18 cellular contexts compared by ENCODE assay signal in the genomic region with DNA sequence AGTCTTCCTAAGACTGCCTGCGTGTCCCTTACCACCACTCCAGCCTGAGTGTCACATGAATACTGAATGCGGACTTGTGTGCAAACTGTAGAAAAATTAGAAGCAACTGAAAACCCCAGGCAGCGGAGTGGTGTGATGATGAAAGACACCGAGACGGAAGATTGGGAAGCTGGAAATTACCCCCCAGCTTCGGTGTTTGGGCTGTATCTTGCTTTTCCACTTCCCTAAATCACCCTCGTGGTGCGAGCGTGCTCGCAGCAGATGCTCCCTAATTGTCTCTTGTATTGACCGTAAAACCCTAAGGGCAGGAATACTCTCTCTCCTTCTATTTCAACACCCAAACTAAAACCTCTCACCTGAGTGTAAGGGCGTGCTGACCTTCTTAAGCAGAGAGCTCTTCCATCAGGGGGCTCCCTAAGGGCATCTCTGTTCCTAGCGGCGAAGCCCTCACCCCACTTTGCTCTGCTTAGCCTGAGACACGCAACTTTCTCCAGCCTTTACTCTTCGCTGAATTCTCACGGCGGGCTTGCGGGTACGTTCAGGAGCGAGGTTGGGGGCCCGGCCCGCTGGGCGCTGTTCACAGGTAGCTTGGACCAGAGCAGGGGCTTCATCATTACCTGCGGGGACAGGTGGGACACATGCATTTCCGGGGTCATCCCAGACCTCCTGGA.
A peak's percentile ranks its signal among the peaks of the same experiment; 100 is the strongest.
DNase-seq lines count a peak whose midpoint lies in the region; FAIRE-seq and TF ChIP-seq lines count a peak whose summit lies in the region.
"Had no signal": no experiment of that assay in that cellular context is flagged by ENCODE, and none has a peak within 500 bp of the region (broad histone marks: within the 10 kb centered on the region; RNA-seq: fewer than 3 reads in every experiment).

No MANE protein-coding gene starts in this region.

- H4K8ac ChIP-seq in neuronal stem cell (ENCODE audit: low read depth, low read length), result no peak overlapping the region

- intact Hi-C loops in esophagus muscularis mucosa (cut with DNase I), result no loop called here
- intact Hi-C loops in activated CD4-positive, alpha-beta memory T cell treated with anti-CD3 and anti-CD28 coated beads for 36 hours (cut with micrococcal nuclease), result loop anchor here (10.0 kb wide), 1 partner anchor 303 kb away; no protein-coding TSS in a partner anchor

- peak overlapping the region; percentile 89 for H2AFZ ChIP-seq in neuronal stem cell (ENCODE audit: low read length)

- H3K18ac ChIP-seq in neuronal stem cell (ENCODE audit: low read length), result no peak overlapping the region

- no peak for TF ChIP-seq EP300 in esophagus muscularis mucosa (IDR thresholded peaks at IDR 0.05)

- H3K4me1 Mint-ChIP-seq in endothelial cell (ENCODE audit: unreplicated experiment), result peaks cover 19% of the 10 kb centered on the region
- peaks cover 11% of the 10 kb centered on the region for H3K4me1 Mint-ChIP-seq in activated CD4-positive, alpha-beta memory T cell treated with anti-CD3 and anti-CD28 coated beads for 36 hours (ENCODE audit: low read depth)

- no peak overlapping the region for H2BK12ac ChIP-seq in neuronal stem cell (ENCODE audit: low read length)

- H3K9me3 Mint-ChIP-seq in endothelial cell (ENCODE audit: unreplicated experiment), result no peaks in the 10 kb centered on the region
- H3K9me3 Mint-ChIP-seq in activated CD4-positive, alpha-beta memory T cell treated with anti-CD3 and anti-CD28 coated beads for 36 hours, result no peaks in the 10 kb centered on the region
- H3K9me3 Mint-ChIP-seq: activated naive CD8-positive, alpha-beta T cell treated with anti-CD3 and anti-CD28 coated beads, Interleukin-2, amount 10 ng/mL, durations not matched to agents 7 days and 5 days had no signal

- FAIRE-seq in GM12892 (lab: Jason Lieb, UNC), result peak; percentile 5
- FAIRE-seq: G401.6, pancreas had no signal

- H3K36me3 ChIP-seq in neuronal stem cell (replicated peaks in 1 of 2; ENCODE audit: control insufficient read depth in 2 of 2, insufficient read depth in 2 of 2, low read length in 2 of 2) (no peaks in the 10 kb centered on the region), esophagus muscularis mucosa (no peaks in the 10 kb centered on the region)
- H3K36me3 ChIP-seq: pancreas had no signal

- no peak overlapping the region for H2AK5ac ChIP-seq in neuronal stem cell (ENCODE audit: low read depth, low read length)

- H2BK5ac ChIP-seq in neuronal stem cell (ENCODE audit: low read length), result no peak overlapping the region

- H3K9me3 ChIP-seq in neuronal stem cell (replicated peaks in 1 of 2; ENCODE audit: control insufficient read depth in 2 of 2, insufficient read depth in 1 of 2, low read depth in 1 of 2, low read length in 2 of 2), result peaks cover 0 to 1% of the 10 kb centered on the region in 2 donors
- H3K9me3 ChIP-seq in esophagus muscularis mucosa, result no peaks in the 10 kb centered on the region
- H3K9me3 ChIP-seq: pancreas had no signal

- H3K27ac ChIP-seq in neuronal stem cell (replicated peaks; ENCODE audit: low read length) (no peak overlapping the region), esophagus muscularis mucosa (replicated peaks in 1 of 4) (no peak overlapping the region)
- H3K27ac ChIP-seq: C4-2B, pancreas had no signal

- TF ChIP-seq POLR2A in GM12892 (IDR thresholded peaks at IDR 0.05; ENCODE audit: low read depth, low read length) (no peak), esophagus muscularis mucosa (IDR thresholded peaks at IDR 0.05; ENCODE audit: low read depth) (no peak)

- no peak overlapping the region for H2BK120ac ChIP-seq in neuronal stem cell (ENCODE audit: low read depth, low read length)

- no peaks in the 10 kb centered on the region for H3K36me3 Mint-ChIP-seq in endothelial cell (ENCODE audit: low read depth, unreplicated experiment)
- no peaks in the 10 kb centered on the region for H3K36me3 Mint-ChIP-seq in activated CD4-positive, alpha-beta memory T cell treated with anti-CD3 and anti-CD28 coated beads for 36 hours

- no peak overlapping the region for H3K4ac ChIP-seq in neuronal stem cell (ENCODE audit: low read length)

- H3K27me3 ChIP-seq in neuronal stem cell (ENCODE audit: control insufficient read depth in 3 of 3, insufficient read depth in 3 of 3, low read depth in 1 of 3, low read length in 3 of 3), result peaks cover 5 to 71% (median 28%) of the 10 kb centered on the region in 3 experiments
- peaks cover 0 to 73% (median 23%) of the 10 kb centered on the region in 4 donors for H3K27me3 ChIP-seq in esophagus muscularis mucosa

- H3K4me2 ChIP-seq in neuronal stem cell (ENCODE audit: insufficient read depth, low read length, poor library complexity, severe bottlenecking), result peak overlapping the region; percentile 93

- peaks cover 2% of the 10 kb centered on the region for H3K79me1 ChIP-seq in neuronal stem cell (ENCODE audit: low read depth, low read length)

- no peak for TF ChIP-seq CTCF in endothelial cell (IDR thresholded peaks at IDR 0.05; ENCODE audit: unreplicated experiment)
- TF ChIP-seq CTCF in esophagus muscularis mucosa (IDR thresholded peaks at IDR 0.05), result no peak

- H3K27me3 Mint-ChIP-seq in endothelial cell (ENCODE audit: unreplicated experiment), result peaks cover 27% of the 10 kb centered on the region
- H3K27me3 Mint-ChIP-seq in activated CD4-positive, alpha-beta memory T cell treated with anti-CD3 and anti-CD28 coated beads for 36 hours, result peaks cover 59% of the 10 kb centered on the region

- peak overlapping the region; percentile 8 for H3K23ac ChIP-seq in neuronal stem cell (ENCODE audit: low read depth, low read length, poor library complexity)

- DNase-seq in GM12892 (ENCODE audit: insufficient read length) (no peak), NOMO-1 treated with DMSO at 0.1 percent for 48 hours (lab: John Stamatoyannopoulos, UW; ENCODE audit: unreplicated experiment) (peak; percentile 12), endothelial cell (ENCODE audit: low spot score) (peak; percentile 12), neuronal stem cell (ENCODE audit: low spot score) (peak; percentile 5), esophagus muscularis mucosa (ENCODE audit: extremely low spot score) (no peak), mucosa of gallbladder (ENCODE audit: low spot score) (no peak), OCI-M2 (lab: John Stamatoyannopoulos, UW; ENCODE audit: unreplicated experiment) (no peak)
- no peak for DNase-seq in activated CD4-positive, alpha-beta memory T cell treated with anti-CD3 and anti-CD28 coated beads for 36 hours
- DNase-seq: activated CD8-positive, alpha-beta memory T cell treated with anti-CD3 and anti-CD28 coated beads for 24 hours; dermis blood vessel endothelial cell; foreskin melanocyte; Karpas-422; NCI-H2081; T-helper 9 cell had no signal

- POLR2A ChIA-PET in activated CD4-positive, alpha-beta memory T cell treated with anti-CD3 and anti-CD28 coated beads for 36 hours (lab: Charles Lee), result no interaction called here

- H3K27ac Mint-ChIP-seq in endothelial cell (ENCODE audit: unreplicated experiment), result no peak overlapping the region
- no peak overlapping the region for H3K27ac Mint-ChIP-seq in activated CD4-positive, alpha-beta memory T cell treated with anti-CD3 and anti-CD28 coated beads for 36 hours
- H3K27ac Mint-ChIP-seq: activated naive CD8-positive, alpha-beta T cell treated with anti-CD3 and anti-CD28 coated beads, Interleukin-2, amount 10 ng/mL, durations not matched to agents 7 days and 5 days had no signal

- no CpG with 5 or more reads among the region's 26 CpGs for WGBS in neuronal stem cell (ENCODE audit: extremely low coverage in 2 of 2, insufficient read length in 2 of 2, insufficient replicate concordance in 1 of 2), 2 donors
- 22% methylated on average over 24 of the region's 26 CpGs for WGBS in esophagus muscularis mucosa

- H3K4me1 ChIP-seq in neuronal stem cell (ENCODE audit: control insufficient read depth in 2 of 2, insufficient read depth in 1 of 2, low read depth in 1 of 2, low read length in 2 of 2) (peaks cover 0 to 5% of the 10 kb centered on the region in 2 donors), esophagus muscularis mucosa (peaks cover 4 to 14% (median 11%) of the 10 kb centered on the region in 4 donors)
- H3K4me1 ChIP-seq: pancreas had no signal

- H3K14ac ChIP-seq in neuronal stem cell (ENCODE audit: low read length), result no peak overlapping the region

- H2BK15ac ChIP-seq in neuronal stem cell (ENCODE audit: low read length), result no peak overlapping the region

- H3K4me3 Mint-ChIP-seq in endothelial cell (ENCODE audit: unreplicated experiment), result peak overlapping the region; percentile 94
- no peak overlapping the region for H3K4me3 Mint-ChIP-seq in activated CD4-positive, alpha-beta memory T cell treated with anti-CD3 and anti-CD28 coated beads for 36 hours

- no peak overlapping the region for H4K91ac ChIP-seq in neuronal stem cell (ENCODE audit: low read depth, low read length, poor library complexity)

- no peak overlapping the region for H3K9ac ChIP-seq in neuronal stem cell (ENCODE audit: low read depth, low read length, poor library complexity)

- H3K4me3 ChIP-seq in neuronal stem cell (ENCODE audit: low read length in 2 of 2) (peak overlapping the region in 1 of 2 donors; percentile 86), esophagus muscularis mucosa (no peak overlapping the region)

- CTCF ChIA-PET in activated CD4-positive, alpha-beta memory T cell treated with anti-CD3 and anti-CD28 coated beads for 36 hours (lab: Charles Lee), result no interaction called here

Comparison
In these comparisons a context has a peak if more than half of its experiments do, and no peak if none do; other contexts are left out.
1. DNase-seq: peak in NOMO-1 treated with DMSO at 0.1 percent for 48 hours (single experiment), endothelial cell (single experiment) and neuronal stem cell (single experiment); none in GM12892 (single experiment), esophagus muscularis mucosa (single experiment), activated CD4-positive, alpha-beta memory T cell treated with anti-CD3 and anti-CD28 coated beads for 36 hours (single experiment), mucosa of gallbladder (single experiment) and OCI-M2 (single experiment).